ENCODE assay signal across 8 cellular contexts in the genomic region with DNA sequence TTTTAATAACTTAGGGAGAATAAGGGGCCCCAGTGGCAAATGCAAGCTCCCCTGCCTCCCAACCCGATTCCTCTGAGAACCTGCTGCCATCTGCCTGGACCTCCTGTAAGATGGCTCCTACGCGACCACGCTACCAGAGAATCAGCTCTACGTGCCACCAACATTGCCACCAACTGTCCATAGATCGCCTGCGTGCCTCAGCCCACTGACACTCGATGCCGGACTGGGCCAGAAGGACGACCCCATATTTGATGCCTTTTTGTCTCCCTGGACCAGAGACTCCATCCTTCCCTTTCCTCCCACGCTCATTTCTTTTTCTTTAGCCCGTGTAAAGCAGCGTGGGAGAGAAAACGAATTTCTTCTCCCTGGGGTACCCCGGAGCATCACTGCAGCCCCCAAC. TPM values are rescaled to one million over a fixed set of nuclear protein-coding genes. Genes with fewer than 3 reads are reported as not detected.
DNase-seq lines count a peak whose midpoint lies in the region; ATAC-seq and TF ChIP-seq lines count a peak whose summit lies in the region.

No MANE protein-coding gene starts in this region.

- no peaks in the 10 kb centered on the region for H3K9me3 ChIP-seq in Caco-2
- no peaks in the 10 kb centered on the region for H3K9me3 ChIP-seq in RWPE2 (ENCODE audit: severe bottlenecking)
- H3K9me3 ChIP-seq in thoracic aorta = no peaks in the 10 kb centered on the region

- TSS peak; percentile 67 for BruUV-seq in Caco-2 (replicated peaks; lab: Mats Ljungman, UMichigan)

- peak overlapping the region; percentile 95 for H3K4me3 ChIP-seq in Caco-2 (ENCODE audit: low read depth, low read length)
- H3K4me3 ChIP-seq in RWPE2 (ENCODE audit: severe bottlenecking) = peak overlapping the region; percentile 63
- H3K4me3 ChIP-seq in choroid plexus epithelial cell (ENCODE audit: low read depth, low read length) = peak overlapping the region; percentile 75
- peak overlapping the region; percentile 80 for H3K4me3 ChIP-seq in thoracic aorta

- peak overlapping the region; percentile 70 for H3K27ac ChIP-seq in RWPE2 (ENCODE audit: poor library complexity, severe bottlenecking)
- H3K27ac ChIP-seq in thoracic aorta = peak overlapping the region; percentile 99

- H3K4me3 Mint-ChIP-seq in Caco-2 (ENCODE audit: unreplicated experiment) (peak overlapping the region; percentile 83), memory B cell (peak overlapping the region; percentile 80)

- DNase-seq in Caco-2 (peak; percentile 51), RWPE2 (ENCODE audit: low spot score) (no peak), choroid plexus epithelial cell (ENCODE audit: low read depth) (peak; percentile 9), memory B cell (ENCODE audit: low spot score in 2 of 2) (peak; percentile 4 to 10), thoracic aorta (ENCODE audit: low spot score) (no peak), NCI-H1436 treated with DMSO at 0.1 percent for 48 hours (lab: John Stamatoyannopoulos, UW) (no peak)

- peaks cover 26% of the 10 kb centered on the region for H3K4me1 Mint-ChIP-seq in Caco-2 (ENCODE audit: low read depth, unreplicated experiment)
- peaks cover 16% of the 10 kb centered on the region for H3K4me1 Mint-ChIP-seq in memory B cell

- TF ChIP-seq CTCF in Caco-2 (IDR thresholded peaks at IDR 0.05; ENCODE audit: insufficient read depth in 1 of 2, low read depth in 1 of 2, low read length in 1 of 2, severe bottlenecking in 1 of 2, unreplicated experiment in 1 of 2) (no peak), RWPE2 (IDR thresholded peaks at IDR 0.05; ENCODE audit: poor library complexity, severe bottlenecking) (no peak), choroid plexus epithelial cell (conservative IDR thresholded peaks at IDR 0.05; ENCODE audit: low read depth, low read length) (no peak), thoracic aorta (IDR thresholded peaks at IDR 0.05) (no peak)

- H3K4me1 ChIP-seq in Caco-2 (0 out of 2 replicates have a peak, but pooled peaks cover 3% of the 10 kb centered on the region), RWPE2 (ENCODE audit: insufficient read depth, poor library complexity, severe bottlenecking) (no peaks in the 10 kb centered on the region), thoracic aorta (ENCODE audit: control insufficient read depth in 1 of 2, low read depth in 2 of 2) (peaks cover 6 to 31% of the 10 kb centered on the region in 2 donors)

- H3K27me3 Mint-ChIP-seq in Caco-2 (ENCODE audit: insufficient read depth, unreplicated experiment) (no peaks in the 10 kb centered on the region), memory B cell (no peaks in the 10 kb centered on the region)

- H3K9me3 Mint-ChIP-seq in Caco-2 (ENCODE audit: unreplicated experiment) (no peaks in the 10 kb centered on the region), memory B cell (no peaks in the 10 kb centered on the region)

- POLR2A ChIA-PET in Caco-2 (lab: Charles Lee) = interaction anchor here (0.6 to 1.4 kb wide), 7 partner anchors 33 to 191 kb away, joined by 3 to 9 read pairs (median 4); a partner anchor contains a TSS

- peak overlapping the region; percentile 63 for H3K27ac Mint-ChIP-seq in Caco-2 (ENCODE audit: unreplicated experiment)
- peak overlapping the region; percentile 12 for H3K27ac Mint-ChIP-seq in memory B cell

- no peaks in the 10 kb centered on the region for H3K27me3 ChIP-seq in Caco-2 (replicated peaks; ENCODE audit: control insufficient read depth, insufficient read depth, low read length)
- H3K27me3 ChIP-seq in RWPE2 (ENCODE audit: insufficient read depth, poor library complexity, severe bottlenecking) = no peaks in the 10 kb centered on the region
- H3K27me3 ChIP-seq in thoracic aorta (replicated peaks; ENCODE audit: insufficient read depth) = no peaks in the 10 kb centered on the region

- CTCF ChIA-PET in Caco-2 (lab: Charles Lee) = interaction anchor here (2.3 kb wide), 1 partner anchor 42 kb away, joined by 9 read pairs; no protein-coding TSS in a partner anchor

- H3K36me3 Mint-ChIP-seq in Caco-2 (ENCODE audit: insufficient read depth, unreplicated experiment) = peaks cover 30% of the 10 kb centered on the region
- H3K36me3 Mint-ChIP-seq in memory B cell = peaks cover 6% of the 10 kb centered on the region

- ATAC-seq in GM19351 (IDR thresholded peaks at IDR 0.05; ENCODE audit: unreplicated experiment) (peak; percentile 24), HG03442 (IDR thresholded peaks at IDR 0.05; ENCODE audit: unreplicated experiment) (peak; percentile 14), RWPE2 (ENCODE audit: low read depth) (no peak), memory B cell (ENCODE audit: low read depth) (peak; percentile 4), thoracic aorta (ENCODE audit: insufficient number of reproducible peaks, low FRiP score, low read depth) (no peak)

- no peaks in the 10 kb centered on the region for H3K36me3 ChIP-seq in Caco-2 (ENCODE audit: control insufficient read depth, insufficient read depth, low read length)
- H3K36me3 ChIP-seq in RWPE2 (ENCODE audit: low read depth) = peaks cover 3% of the 10 kb centered on the region; the same call in 1 of the 2 replicates
- H3K36me3 ChIP-seq in thoracic aorta = no peaks in the 10 kb centered on the region

- intact Hi-C loops in Caco-2 (cut with micrococcal nuclease; ENCODE audit: unreplicated experiment) = no loop called here

RNA-seq across cellular contexts. Expression of a gene that starts 0.6 kb away (rescaled TPM):
- total RNA-seq in Caco-2 (2022) (36.5 and 38.1 TPM in 2 replicates), thoracic aorta (100 to 1,000 TPM in 1 of 2 donors, 10 to 100 TPM in 1; 94.6 to 111 TPM)

RNA-seq across cellular contexts. Expression of a gene that starts 0.6 kb away (rescaled TPM):
- total RNA-seq in Caco-2 (2022) (not detected in 2 replicates), thoracic aorta (not detected)

Comparison
In these comparisons a context has a peak if more than half of its experiments do, and no peak if none do; other contexts are left out.
1. DNase-seq: peak in Caco-2 (2 of 2), choroid plexus epithelial cell (single experiment) and memory B cell (2 of 2); none in RWPE2 (single experiment), thoracic aorta (single experiment) and NCI-H1436 treated with DMSO at 0.1 percent for 48 hours (single experiment).
2. ATAC-seq: peak in GM19351 (single experiment), HG03442 (single experiment) and memory B cell (single experiment); none in RWPE2 (single experiment) and thoracic aorta (single experiment).
3. Peak in every context shown above with its lines, with median percentiles within 50 percentile points of each other: H3K4me3 ChIP-seq.